Comparison of ENCODE assay signal across 14 cellular contexts in genomic region chr6:166691199-166691598, GRCh38.
A peak's percentile ranks its signal among the peaks of the same experiment; 100 is the strongest.
DNase-seq lines count a peak whose midpoint lies in the region; ATAC-seq, FAIRE-seq and TF ChIP-seq lines count a peak whose summit lies in the region.
"Had no signal": no experiment of that assay in that cellular context is flagged by ENCODE, and none has a peak within 500 bp of the region (broad histone marks: within the 10 kb centered on the region; RNA-seq: fewer than 3 reads in every experiment).

No MANE protein-coding gene starts in this region.

- ATAC-seq in T-helper 17 cell (no peak), gastroesophageal sphincter (peak; percentile 80), pancreas (peak; percentile 34 to 75 (median 48))
- no peak for ATAC-seq in CD8-positive, alpha-beta T cell
- ATAC-seq: GM23338 had no signal

- TF ChIP-seq POLR2A in gastroesophageal sphincter (IDR thresholded peaks at IDR 0.05): no peak

- DNase-seq in ELR (ENCODE audit: low read depth): peak; percentile 45
- no peak for DNase-seq in T-helper 17 cell
- peak in 1 of 6 donors; percentile 46 for DNase-seq in pancreas
- no peak for DNase-seq in WERI-Rb-1
- no peak for DNase-seq in AG08396 (ENCODE audit: low spot score)
- DNase-seq in CD8-positive, alpha-beta T cell: no peak
- DNase-seq in KG1 (lab: John Stamatoyannopoulos, UW): no peak
- DNase-seq: activated naive CD4-positive, alpha-beta T cell treated with Interleukin-2 at 50 U/mL for 16 hours; Caco-2; esophagus squamous epithelium; NCI-H1048; stimulated activated CD4-positive, alpha-beta T cell treated with anti-CD3 and anti-CD28 coated beads, Interleukin-4, amount 100 ng/mL, for 4 hours had no signal

- no peak for FAIRE-seq in pancreas (lab: Jason Lieb, UNC)

- POLR2A ChIA-PET in CD8-positive, alpha-beta T cell (lab: Charles Lee): no interaction called here

- peaks cover 15% of the 10 kb centered on the region for H3K4me1 Mint-ChIP-seq in T-helper 17 cell
- H3K4me1 Mint-ChIP-seq in CD8-positive, alpha-beta T cell (ENCODE audit: low read depth): no peaks in the 10 kb centered on the region

- H3K9me3 Mint-ChIP-seq in CD8-positive, alpha-beta T cell: no peaks in the 10 kb centered on the region
- H3K9me3 Mint-ChIP-seq: GM23338 had no signal

- TF ChIP-seq CTCF in gastroesophageal sphincter (IDR thresholded peaks at IDR 0.05) (no peak), pancreas (IDR thresholded peaks at IDR 0.05) (no peak), WERI-Rb-1 (IDR thresholded peaks at IDR 0.05; ENCODE audit: low read depth, low read length) (no peak)
- TF ChIP-seq CTCF in CD8-positive, alpha-beta T cell (IDR thresholded peaks at IDR 0.05): no peak

- H3K9me3 ChIP-seq in T-helper 17 cell (ENCODE audit: control insufficient read depth, low read length, poor library complexity, severe bottlenecking) (no peaks in the 10 kb centered on the region), gastroesophageal sphincter (no peaks in the 10 kb centered on the region), pancreas (no peaks in the 10 kb centered on the region), WERI-Rb-1 (ENCODE audit: severe bottlenecking) (no peaks in the 10 kb centered on the region)
- H3K9me3 ChIP-seq in CD8-positive, alpha-beta T cell (ENCODE audit: low read length): no peaks in the 10 kb centered on the region
- H3K9me3 ChIP-seq: Caco-2, esophagus squamous epithelium had no signal

- CTCF ChIA-PET in CD8-positive, alpha-beta T cell (lab: Charles Lee): no interaction called here

- H3K4me3 ChIP-seq in gastroesophageal sphincter (no peak overlapping the region), pancreas (no peak overlapping the region), WERI-Rb-1 (ENCODE audit: low read depth, low read length) (no peak overlapping the region)
- H3K4me3 ChIP-seq in CD8-positive, alpha-beta T cell (ENCODE audit: low read depth, low read length): no peak overlapping the region
- H3K4me3 ChIP-seq: esophagus squamous epithelium, GM23338 had no signal

- H3K4me1 ChIP-seq in gastroesophageal sphincter: peaks cover 0 to 18% (median 6%) of the 10 kb centered on the region in 3 donors
- H3K4me1 ChIP-seq in pancreas: no peaks in the 10 kb centered on the region
- H3K4me1 ChIP-seq in CD8-positive, alpha-beta T cell (ENCODE audit: insufficient read depth, low read length): no peaks in the 10 kb centered on the region
- H3K4me1 ChIP-seq: Caco-2 had no signal

- 22 to 42% methylated on average over 10 of the region's 10 CpGs for WGBS in gastroesophageal sphincter (ENCODE audit: low coverage in 1 of 2), 2 donors
- WGBS in pancreas, 2 donors: 65 to 71% methylated on average over 10 of the region's 10 CpGs

- H3K27me3 Mint-ChIP-seq in T-helper 17 cell: peaks cover 16% of the 10 kb centered on the region
- peaks cover 6% of the 10 kb centered on the region for H3K27me3 Mint-ChIP-seq in CD8-positive, alpha-beta T cell (ENCODE audit: low read depth)

- H3K27ac Mint-ChIP-seq in T-helper 17 cell: peak overlapping the region; percentile 47
- H3K27ac Mint-ChIP-seq in CD8-positive, alpha-beta T cell: no peak overlapping the region
- H3K27ac Mint-ChIP-seq: GM23338 had no signal

- H3K27me3 ChIP-seq in gastroesophageal sphincter: no peaks in the 10 kb centered on the region
- no peaks in the 10 kb centered on the region for H3K27me3 ChIP-seq in pancreas
- no peaks in the 10 kb centered on the region for H3K27me3 ChIP-seq in WERI-Rb-1 (ENCODE audit: insufficient read depth, low read depth, severe bottlenecking)
- no peaks in the 10 kb centered on the region for H3K27me3 ChIP-seq in CD8-positive, alpha-beta T cell (ENCODE audit: insufficient read depth, low read length)

- intact Hi-C loops in pancreas (cut with DNase I): no loop called here
- intact Hi-C loops in CD8-positive, alpha-beta T cell (cut with DNase I, micrococcal nuclease): no loop called here

- H3K36me3 ChIP-seq in gastroesophageal sphincter (no peaks in the 10 kb centered on the region), pancreas (no peaks in the 10 kb centered on the region), WERI-Rb-1 (no peaks in the 10 kb centered on the region)
- H3K36me3 ChIP-seq in CD8-positive, alpha-beta T cell (ENCODE audit: insufficient read depth, low read length): no peaks in the 10 kb centered on the region
- H3K36me3 ChIP-seq: esophagus squamous epithelium had no signal

- H3K27ac ChIP-seq in gastroesophageal sphincter (peak overlapping the region in 3 of 4 donors; percentile 61 to 66 (median 62)), pancreas (no peak overlapping the region), WERI-Rb-1 (no peak overlapping the region)
- H3K27ac ChIP-seq in CD8-positive, alpha-beta T cell (ENCODE audit: low read depth, low read length): no peak overlapping the region
- H3K27ac ChIP-seq: esophagus squamous epithelium had no signal

- no peak for TF ChIP-seq EP300 in gastroesophageal sphincter (IDR thresholded peaks at IDR 0.05)

- no peak overlapping the region for H3K4me3 Mint-ChIP-seq in T-helper 17 cell
- no peak overlapping the region for H3K4me3 Mint-ChIP-seq in CD8-positive, alpha-beta T cell
- H3K4me3 Mint-ChIP-seq: GM23338 had no signal

- H3K36me3 Mint-ChIP-seq in T-helper 17 cell (ENCODE audit: low read depth): peaks cover 5% of the 10 kb centered on the region
- no peaks in the 10 kb centered on the region for H3K36me3 Mint-ChIP-seq in CD8-positive, alpha-beta T cell

Comparison
In these comparisons a context has a peak if more than half of its experiments do, and no peak if none do; other contexts are left out.
1. ATAC-seq: peak in gastroesophageal sphincter (single experiment) and pancreas (4 of 4); none in T-helper 17 cell (single experiment) and CD8-positive, alpha-beta T cell (single experiment).
2. H3K27ac ChIP-seq: peak in gastroesophageal sphincter (3 of 4); none in pancreas (0 of 4), WERI-Rb-1 (single experiment) and CD8-positive, alpha-beta T cell (single experiment).